ENCODE assay signal across 8 cellular contexts in the genomic region with DNA sequence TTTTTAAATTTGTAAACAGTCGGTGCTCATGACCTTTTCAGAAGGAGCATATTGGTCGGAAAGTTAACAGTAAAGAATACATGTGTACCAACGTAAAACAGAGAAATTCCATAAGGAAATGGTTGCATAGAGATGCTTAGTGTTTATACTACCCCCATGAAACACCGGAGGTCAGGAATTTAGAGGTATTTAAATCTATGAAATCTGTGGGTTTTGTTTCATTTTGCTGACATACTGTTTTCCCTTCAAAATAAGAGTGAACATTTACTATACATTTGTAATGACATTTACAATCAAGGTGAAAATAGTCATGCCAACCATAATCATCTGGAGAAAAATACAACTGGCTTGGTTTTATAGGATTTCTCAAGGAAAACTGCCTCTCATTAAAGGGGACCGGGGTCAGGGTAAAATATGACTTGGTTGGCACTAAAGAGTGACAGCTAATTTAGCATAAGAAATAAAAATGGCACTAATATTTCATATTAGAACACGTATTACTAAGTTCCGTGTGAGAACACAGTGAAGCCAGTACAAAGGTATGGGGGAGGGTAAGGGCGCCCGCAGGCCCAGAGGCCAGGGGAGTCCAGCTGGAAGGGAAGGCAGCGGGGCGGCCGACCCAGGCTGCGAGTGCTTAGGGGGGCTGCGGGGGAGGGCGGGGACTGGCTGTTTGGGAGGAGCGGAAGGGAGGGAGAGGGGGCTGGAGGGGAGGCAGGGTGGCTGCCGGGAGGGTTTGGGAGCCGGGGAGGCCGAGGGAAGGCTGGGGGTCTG. TPM values are rescaled to one million over a fixed set of nuclear protein-coding genes. Genes with fewer than 3 reads are reported as not detected.
DNase-seq lines count a peak whose midpoint lies in the region; ATAC-seq and TF ChIP-seq lines count a peak whose summit lies in the region.

No MANE protein-coding gene starts in this region.

- CTCF ChIA-PET in activated CD4-positive, alpha-beta T cell treated with anti-CD3 and anti-CD28 coated beads for 36 hours (lab: Charles Lee): interaction anchor here (0.6 to 4.7 kb wide), 6 partner anchors 39 to 192 kb away, joined by 3 to 22 read pairs (median 8); a partner anchor contains a TSS
- CTCF ChIA-PET in HEK293T (lab: Yijun Ruan, JAX): interaction anchor here (0.6 to 1.5 kb wide), 3 partner anchors 9 to 195 kb away, joined by 3 to 5 read pairs (median 4); no protein-coding TSS in a partner anchor
- CTCF ChIA-PET in activated CD8-positive, alpha-beta T cell treated with anti-CD3 and anti-CD28 coated beads for 36 hours (lab: Charles Lee): interaction anchor here (0.9 to 1.7 kb wide), 5 partner anchors 32 to 206 kb away, joined by 3 to 8 read pairs (median 4); no protein-coding TSS in a partner anchor

- POLR2A ChIA-PET in activated CD4-positive, alpha-beta T cell treated with anti-CD3 and anti-CD28 coated beads for 36 hours (lab: Charles Lee): interaction anchor here (0.6 to 3.3 kb wide), 9 partner anchors 10 to 1277 kb away, joined by 3 to 84 read pairs (median 6); a partner anchor contains a TSS
- POLR2A ChIA-PET in HEK293T (lab: Yijun Ruan, JAX): interaction anchor here (1.0 to 5.5 kb wide), 7 partner anchors 9 to 184 kb away, joined by 3 to 57 read pairs (median 5); a partner anchor contains a TSS
- POLR2A ChIA-PET in activated CD8-positive, alpha-beta T cell treated with anti-CD3 and anti-CD28 coated beads for 36 hours (lab: Charles Lee): interaction anchor here (0.9 to 5.4 kb wide), 17 partner anchors 9 to 455 kb away, joined by 3 to 84 read pairs (median 9); a partner anchor contains a TSS

- peak overlapping the region; percentile 82 for H3K4me3 Mint-ChIP-seq in activated CD4-positive, alpha-beta T cell treated with anti-CD3 and anti-CD28 coated beads for 36 hours
- H3K4me3 Mint-ChIP-seq in activated CD8-positive, alpha-beta T cell treated with anti-CD3 and anti-CD28 coated beads for 36 hours: peak overlapping the region; percentile 83
- peak overlapping the region; percentile 84 to 99 (median 96) for H3K4me3 Mint-ChIP-seq in naive B cell

- H3K36me3 Mint-ChIP-seq in activated CD4-positive, alpha-beta T cell treated with anti-CD3 and anti-CD28 coated beads for 36 hours (ENCODE audit: low read depth): peaks cover 39% of the 10 kb centered on the region
- peaks cover 40% of the 10 kb centered on the region for H3K36me3 Mint-ChIP-seq in activated CD8-positive, alpha-beta T cell treated with anti-CD3 and anti-CD28 coated beads for 36 hours (ENCODE audit: low read depth)
- H3K36me3 Mint-ChIP-seq in naive B cell: no peaks in the 10 kb centered on the region

- peak; percentile 49 for DNase-seq in activated CD4-positive, alpha-beta T cell treated with anti-CD3 and anti-CD28 coated beads for 36 hours
- DNase-seq in activated CD4-positive, alpha-beta T cell treated with anti-CD3 and anti-CD28 coated beads, Interleukin-2, amount 50 U/mL, for 1 hour: no peak
- DNase-seq in HEK293T (ENCODE audit: extremely low spot score) (peak; percentile 56), NCI-H1694 (lab: John Stamatoyannopoulos, UW) (peak; percentile 6), fibroblast of mammary gland (ENCODE audit: low read depth) (peak; percentile 56), naive B cell (no peak), foreskin melanocyte (no peak)
- DNase-seq in activated CD8-positive, alpha-beta T cell treated with anti-CD3 and anti-CD28 coated beads for 36 hours: peak; percentile 55

- peak; percentile 0 for ATAC-seq in activated CD4-positive, alpha-beta T cell treated with anti-CD3 and anti-CD28 coated beads for 36 hours
- peak; percentile 1 for ATAC-seq in activated CD8-positive, alpha-beta T cell treated with anti-CD3 and anti-CD28 coated beads for 36 hours
- no peak for ATAC-seq in naive B cell (ENCODE audit: low read depth in 2 of 2)

- H3K4me1 Mint-ChIP-seq in activated CD4-positive, alpha-beta T cell treated with anti-CD3 and anti-CD28 coated beads for 36 hours: peaks cover 62% of the 10 kb centered on the region
- H3K4me1 Mint-ChIP-seq in activated CD8-positive, alpha-beta T cell treated with anti-CD3 and anti-CD28 coated beads for 36 hours (ENCODE audit: low read depth): peaks cover 64% of the 10 kb centered on the region
- peaks cover 21 to 43% (median 40%) of the 10 kb centered on the region in 3 donors for H3K4me1 Mint-ChIP-seq in naive B cell

- no peak for TF ChIP-seq CTCF in activated CD8-positive, alpha-beta T cell treated with anti-CD3 and anti-CD28 coated beads for 36 hours (IDR thresholded peaks at IDR 0.05)
- no peak for TF ChIP-seq CTCF in fibroblast of mammary gland (conservative IDR thresholded peaks at IDR 0.05; ENCODE audit: control insufficient read depth, insufficient read depth, low read depth, low read length)

- peak overlapping the region; percentile 90 for H3K27ac Mint-ChIP-seq in activated CD4-positive, alpha-beta T cell treated with anti-CD3 and anti-CD28 coated beads for 36 hours
- H3K27ac Mint-ChIP-seq in activated CD8-positive, alpha-beta T cell treated with anti-CD3 and anti-CD28 coated beads for 36 hours: peak overlapping the region; percentile 92
- peak overlapping the region; percentile 88 to 100 (median 100) for H3K27ac Mint-ChIP-seq in naive B cell

- no peaks in the 10 kb centered on the region for H3K27me3 Mint-ChIP-seq in activated CD4-positive, alpha-beta T cell treated with anti-CD3 and anti-CD28 coated beads for 36 hours
- no peaks in the 10 kb centered on the region for H3K27me3 Mint-ChIP-seq in activated CD8-positive, alpha-beta T cell treated with anti-CD3 and anti-CD28 coated beads for 36 hours
- no peaks in the 10 kb centered on the region for H3K27me3 Mint-ChIP-seq in naive B cell

- intact Hi-C loops in activated CD4-positive, alpha-beta T cell treated with anti-CD3 and anti-CD28 coated beads for 36 hours (cut with DNase I, micrococcal nuclease): loop anchor here (1.0 to 10.0 kb wide), 5 partner anchors 63 to 226 kb away; a partner anchor contains a TSS
- intact Hi-C loops in activated CD8-positive, alpha-beta T cell treated with anti-CD3 and anti-CD28 coated beads for 36 hours (cut with micrococcal nuclease): loop anchor here (5.0 to 10.0 kb wide), 2 partner anchors 115 to 188 kb away; no protein-coding TSS in a partner anchor

- peak overlapping the region; percentile 84 for H3K4me3 ChIP-seq in fibroblast of mammary gland (ENCODE audit: control insufficient read depth, low read depth, low read length)

- peaks cover 2% of the 10 kb centered on the region for H3K9me3 Mint-ChIP-seq in activated CD4-positive, alpha-beta T cell treated with anti-CD3 and anti-CD28 coated beads for 36 hours (ENCODE audit: low read depth)
- H3K9me3 Mint-ChIP-seq in activated CD8-positive, alpha-beta T cell treated with anti-CD3 and anti-CD28 coated beads for 36 hours: peaks cover 3% of the 10 kb centered on the region
- no peaks in the 10 kb centered on the region for H3K9me3 Mint-ChIP-seq in naive B cell

TF ChIP-seq in HEK293T, 16 proteins besides CTCF, POLR2A, EP300 and RAD21:
- TF ChIP-seq ZNF384 (IDR thresholded peaks at IDR 0.05) (no peak), TARDBP (IDR thresholded peaks at IDR 0.05) (no peak), FOXM1 (IDR thresholded peaks at IDR 0.05; ENCODE audit: borderline replicate concordance) (no peak), HDGF (IDR thresholded peaks at IDR 0.05; ENCODE audit: borderline replicate concordance) (no peak), FOXK2 (IDR thresholded peaks at IDR 0.05) (no peak), ELF4 (IDR thresholded peaks at IDR 0.05) (no peak), LEF1 (IDR thresholded peaks at IDR 0.05; ENCODE audit: borderline replicate concordance) (no peak), NFRKB (IDR thresholded peaks at IDR 0.05) (no peak), FOXA1 (IDR thresholded peaks at IDR 0.05) (no peak), CTBP1 (IDR thresholded peaks at IDR 0.05; ENCODE audit: borderline replicate concordance) (no peak), ARNT (IDR thresholded peaks at IDR 0.05) (no peak), SP1 (IDR thresholded peaks at IDR 0.05) (no peak), BHLHE40 (IDR thresholded peaks at IDR 0.05; ENCODE audit: borderline replicate concordance) (no peak), SUZ12 (IDR thresholded peaks at IDR 0.05) (no peak)
- TF ChIP-seq, protein P1, sequence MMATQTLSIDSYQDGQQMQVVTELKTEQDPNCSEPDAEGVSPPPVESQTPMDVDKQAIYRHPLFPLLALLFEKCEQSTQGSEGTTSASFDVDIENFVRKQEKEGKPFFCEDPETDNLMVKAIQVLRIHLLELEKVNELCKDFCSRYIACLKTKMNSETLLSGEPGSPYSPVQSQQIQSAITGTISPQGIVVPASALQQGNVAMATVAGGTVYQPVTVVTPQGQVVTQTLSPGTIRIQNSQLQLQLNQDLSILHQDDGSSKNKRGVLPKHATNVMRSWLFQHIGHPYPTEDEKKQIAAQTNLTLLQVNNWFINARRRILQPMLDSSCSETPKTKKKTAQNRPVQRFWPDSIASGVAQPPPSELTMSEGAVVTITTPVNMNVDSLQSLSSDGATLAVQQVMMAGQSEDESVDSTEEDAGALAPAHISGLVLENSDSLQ (IDR thresholded peaks at IDR 0.05): no peak

RNA-seq across cellular contexts. Expression of a gene that starts 1.1 kb away (rescaled TPM):
- total RNA-seq in activated CD4-positive, alpha-beta T cell treated with anti-CD3 and anti-CD28 coated beads for 36 hours: not detected
- total RNA-seq in activated CD8-positive, alpha-beta T cell treated with anti-CD3 and anti-CD28 coated beads for 36 hours: not detected
- polyA plus RNA-seq in naive B cell (ENCODE audit: low read depth in 6 of 6): not detected

Comparison
In these comparisons a context has a peak if more than half of its experiments do, and no peak if none do; other contexts are left out.
1. DNase-seq: peak in activated CD4-positive, alpha-beta T cell treated with anti-CD3 and anti-CD28 coated beads for 36 hours (single experiment), HEK293T (single experiment), NCI-H1694 (single experiment), activated CD8-positive, alpha-beta T cell treated with anti-CD3 and anti-CD28 coated beads for 36 hours (single experiment) and fibroblast of mammary gland (single experiment); none in activated CD4-positive, alpha-beta T cell treated with anti-CD3 and anti-CD28 coated beads, Interleukin-2, amount 50 U/mL, for 1 hour (single experiment), naive B cell (single experiment) and foreskin melanocyte (single experiment).
2. ATAC-seq: peak in activated CD4-positive, alpha-beta T cell treated with anti-CD3 and anti-CD28 coated beads for 36 hours (single experiment) and activated CD8-positive, alpha-beta T cell treated with anti-CD3 and anti-CD28 coated beads for 36 hours (single experiment); none in naive B cell (0 of 2).
3. Peak in every context shown above with its lines, with median percentiles within 50 percentile points of each other: H3K27ac Mint-ChIP-seq and H3K4me3 Mint-ChIP-seq.